ENCODE assay signal across 13 cellular contexts in genomic region chr3:4778740-4779139, GRCh38.
"Had no signal": no experiment of that assay in that cellular context is flagged by ENCODE, and none has a peak within 500 bp of the region (broad histone marks: within the 10 kb centered on the region; RNA-seq: fewer than 3 reads in every experiment).

No MANE protein-coding gene starts in this region.

- H3K27me3 ChIP-seq: ascending aorta, hepatocyte, tibial artery had no signal

- H3K4me3 Mint-ChIP-seq: activated CD4-positive, alpha-beta T cell treated with anti-CD3 and anti-CD28 coated beads, Interleukin-2, amount 10 ng/mL, durations not matched to agents 7 days and 5 days; activated T-cell treated with anti-CD3 and anti-CD28 coated beads, Interleukin-2, amount 50 U/mL, for 4 hours; naive B cell; WTC11 had no signal

- H3K4me1 Mint-ChIP-seq: WTC11 had no signal

- ATAC-seq: activated T-cell treated with anti-CD3 and anti-CD28 coated beads, Interleukin-2, amount 50 U/mL, for 4 hours; WTC11 had no signal

- H3K4me3 ChIP-seq: ascending aorta, hepatocyte, lung, tibial artery had no signal

- H3K27ac ChIP-seq: ascending aorta, hepatocyte, tibial artery had no signal

- H3K9me3 Mint-ChIP-seq: activated T-cell treated with anti-CD3 and anti-CD28 coated beads, Interleukin-2, amount 50 U/mL, for 4 hours; naive B cell; WTC11 had no signal

- DNase-seq: activated CD4-positive, alpha-beta T cell treated with anti-CD3 and anti-CD28 coated beads, Interleukin-2, amount 10 ng/mL, durations not matched to agents 7 days and 5 days; activated gamma-delta T cell treated with Interleukin-2 at 50 U/mL for 16 hours; activated T-cell treated with anti-CD3 and anti-CD28 coated beads, Interleukin-2, amount 50 U/mL, for 4 hours; islet precursor cell; naive B cell; SIG-M5; stimulated activated CD4-positive, alpha-beta T cell treated with anti-CD3 and anti-CD28 coated beads, Interleukin-12 subunit alpha, Interleukin-12 subunit beta, amount 100 ng/mL, for 4 hours; stimulated activated CD4-positive, alpha-beta T cell treated with anti-CD3 and anti-CD28 coated beads, Interleukin-2, amount 100 ng/mL, for 24 hours; tibial artery had no signal

- H3K9me3 ChIP-seq: ascending aorta, tibial artery had no signal

- H3K27me3 Mint-ChIP-seq: activated CD4-positive, alpha-beta T cell treated with anti-CD3 and anti-CD28 coated beads, Interleukin-2, amount 10 ng/mL, durations not matched to agents 7 days and 5 days; naive B cell had no signal

- H3K27ac Mint-ChIP-seq: WTC11 had no signal
